Comparison of ENCODE assay signal across 8 cellular contexts in the genomic region with DNA sequence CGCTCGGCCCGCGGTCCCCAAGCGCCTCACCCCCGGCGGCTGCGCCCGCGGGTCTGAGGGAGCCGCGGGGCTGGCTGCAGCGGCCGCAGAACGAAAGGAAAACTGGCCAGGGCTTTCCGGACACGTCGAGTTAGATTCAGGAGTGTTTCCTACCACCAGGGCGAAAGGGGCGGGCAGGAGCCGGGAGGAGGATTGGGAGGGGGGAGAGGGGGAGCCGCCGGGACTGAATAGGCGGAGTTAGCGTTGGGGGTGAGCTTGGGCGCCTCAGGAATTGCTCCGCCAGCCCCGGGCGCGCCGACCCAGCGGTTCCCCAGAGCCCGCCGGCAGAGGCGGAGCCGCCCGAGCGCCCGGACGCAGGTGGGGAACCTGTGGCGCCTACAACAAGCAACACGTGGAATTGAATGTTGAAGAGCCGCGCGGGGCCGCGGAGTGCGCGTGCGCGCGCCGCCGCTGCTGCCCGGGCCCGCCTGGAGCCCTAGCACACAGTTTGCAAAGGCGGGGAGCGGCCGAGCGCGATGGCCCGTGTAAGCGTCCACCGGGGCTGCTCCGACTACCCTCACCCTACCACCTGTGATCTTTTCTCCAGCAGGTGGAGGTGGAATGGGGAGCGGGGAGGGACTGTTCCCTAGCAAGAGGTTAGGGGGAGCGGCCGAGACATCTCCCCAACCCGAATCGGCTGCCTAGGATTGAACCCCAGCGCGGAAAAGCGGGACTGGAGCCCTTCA. TPM values are rescaled to one million over a fixed set of nuclear protein-coding genes. Genes with fewer than 3 reads are reported as not detected.
DNase-seq lines count a peak whose midpoint lies in the region; ATAC-seq and TF ChIP-seq lines count a peak whose summit lies in the region.

Gene CADPS2 (minus strand): TSS at position 104 of the 725 bp plus-strand sequence. CDS start 123 bp downstream, outside the sequence.

- H3K27me3 ChIP-seq in BJ (ENCODE audit: control insufficient read depth, insufficient read depth, low read length), result peaks cover 6% of the 10 kb centered on the region

- CTCF ChIA-PET in BJ (lab: Yijun Ruan, JAX), result interaction anchor here (1.4 kb wide), 1 partner anchor 10 kb away, joined by 3 read pairs; no protein-coding TSS in a partner anchor

- POLR2A ChIA-PET in BJ (lab: Charles Lee), result no interaction called here

- peak within 1 kb of the TSS; percentile 58 for H3K4me3 ChIP-seq in BJ (ENCODE audit: low read depth, low read length)

- H3K36me3 ChIP-seq in BJ (ENCODE audit: control insufficient read depth, insufficient read depth, low read length), result no peaks in the 10 kb centered on the region

- ATAC-seq in GM19035 (IDR thresholded peaks at IDR 0.05; ENCODE audit: unreplicated experiment), result peak; percentile 74
- peak; percentile 45 for ATAC-seq in HG03108 (IDR thresholded peaks at IDR 0.05; ENCODE audit: unreplicated experiment)
- peak; percentile 95 for ATAC-seq in Right ventricle myocardium superior (ENCODE audit: poor library complexity)

- intact Hi-C loops in Right ventricle myocardium superior (cut with DNase I), result loop anchor here (10.0 kb wide), 1 partner anchor 268 kb away; no protein-coding TSS in a partner anchor

- peak; percentile 28; the same call in 1 of the 2 replicates for TF ChIP-seq CTCF in BJ (IDR thresholded peaks at IDR 0.05; ENCODE audit: insufficient read depth, low read depth, low read length)

- no peak for DNase-seq in BJ (ENCODE audit: low read depth)
- DNase-seq in NCI-H2227 treated with DMSO at 0.1 percent for 48 hours (lab: John Stamatoyannopoulos, UW), result peak; percentile 29
- peak; percentile 85 for DNase-seq in amniotic epithelial cell (ENCODE audit: low read depth)
- peak; percentile 87 for DNase-seq in Right ventricle myocardium superior
- DNase-seq in occipital lobe (lab: John Stamatoyannopoulos, UW), result peak; percentile 69
- DNase-seq in effector CD4-positive, alpha-beta T cell, result no peak

RNA-seq across cellular contexts. Expression of gene CADPS2, which starts in this region (rescaled TPM):
- polyA plus RNA-seq in BJ (2011; rRNA removed), result 0.38 and 0.56 TPM in 2 replicates
- polyA minus RNA-seq in BJ (2011; rRNA and poly(A)+ RNA removed), result 0.62 and 0.85 TPM in 2 replicates
- 20.3 TPM for total RNA-seq in Right ventricle myocardium superior
- total RNA-seq in occipital lobe, result 20.9 TPM

Comparison
In these comparisons a context has a peak if more than half of its experiments do, and no peak if none do; other contexts are left out.
1. DNase-seq: peak in NCI-H2227 treated with DMSO at 0.1 percent for 48 hours (single experiment), amniotic epithelial cell (single experiment), Right ventricle myocardium superior (single experiment) and occipital lobe (single experiment); none in BJ (single experiment) and effector CD4-positive, alpha-beta T cell (single experiment).
2. ATAC-seq: peak in every context shown above with its lines; median percentile 95 in Right ventricle myocardium superior; 74 in GM19035; 45 in HG03108.